In the genomic region with DNA sequence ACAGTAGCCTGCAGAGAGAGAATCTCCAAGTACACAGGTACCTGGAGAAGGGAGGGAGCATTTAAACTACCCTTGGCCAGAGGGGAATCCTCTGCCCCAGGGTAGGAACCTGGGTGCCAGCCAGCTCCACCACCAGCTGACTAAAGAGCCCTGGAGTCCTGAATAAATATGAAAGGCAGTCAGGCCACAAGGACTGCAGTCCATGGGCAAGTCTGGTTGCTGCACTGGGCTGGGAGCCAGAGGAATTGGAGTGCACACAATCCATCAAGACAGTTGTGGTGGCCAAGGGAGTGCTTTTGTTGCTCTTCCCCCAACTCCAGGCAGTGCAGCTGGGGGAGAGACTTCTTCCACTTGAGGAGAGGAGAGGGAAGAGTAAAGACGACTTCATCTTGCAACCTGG, we compare ENCODE assay signal across 9 cellular contexts.
A peak's percentile ranks its signal among the peaks of the same experiment; 100 is the strongest.
DNase-seq lines count a peak whose midpoint lies in the region; ATAC-seq and TF ChIP-seq lines count a peak whose summit lies in the region.
"Had no signal": no experiment of that assay in that cellular context is flagged by ENCODE, and none has a peak within 500 bp of the region (broad histone marks: within the 10 kb centered on the region; RNA-seq: fewer than 3 reads in every experiment).

No MANE protein-coding gene starts in this region.

- H3K27ac ChIP-seq in SK-N-MC (peak overlapping the region; percentile 84), lung (ENCODE audit: low read depth in 1 of 2, low read length in 1 of 2) (no peak overlapping the region), suprapubic skin (no peak overlapping the region), sigmoid colon (no peak overlapping the region)
- H3K27ac ChIP-seq: right lobe of liver had no signal

- no peak for TF ChIP-seq CTCF in lung (IDR thresholded peaks at IDR 0.05; ENCODE audit: control extremely low read depth, extremely low read depth)
- TF ChIP-seq CTCF in suprapubic skin (IDR thresholded peaks at IDR 0.05) = no peak
- no peak for TF ChIP-seq CTCF in sigmoid colon (IDR thresholded peaks at IDR 0.05)

- WGBS in lung, 2 donors = 59 to 82% methylated on average over 1 of the region's 1 CpG
- 60% methylated on average over 1 of the region's 1 CpG for WGBS in suprapubic skin
- 79 to 95% methylated on average over 1 of the region's 1 CpG for WGBS in sigmoid colon, 2 donors

- H3K4me1 ChIP-seq in lung (ENCODE audit: control insufficient read depth in 2 of 2, insufficient read depth in 2 of 2, low read length in 2 of 2) = peaks cover 0 to 3% of the 10 kb centered on the region in 2 donors
- no peaks in the 10 kb centered on the region for H3K4me1 ChIP-seq in suprapubic skin
- H3K4me1 ChIP-seq in sigmoid colon = no peaks in the 10 kb centered on the region
- H3K4me1 ChIP-seq: right lobe of liver had no signal

- H3K27me3 ChIP-seq in lung (ENCODE audit: control insufficient read depth, insufficient read depth) (no peaks in the 10 kb centered on the region), suprapubic skin (no peaks in the 10 kb centered on the region), sigmoid colon (no peaks in the 10 kb centered on the region)
- H3K27me3 ChIP-seq: right lobe of liver had no signal

- ATAC-seq in lung (ENCODE audit: insufficient read depth, low FRiP score) = peak; percentile 2
- no peak for ATAC-seq in GM19463 (IDR thresholded peaks at IDR 0.05; ENCODE audit: unreplicated experiment)

- intact Hi-C loops in sigmoid colon (cut with DNase I) = no loop called here

- no peak for TF ChIP-seq POLR2A in suprapubic skin (IDR thresholded peaks at IDR 0.05)
- no peak for TF ChIP-seq POLR2A in sigmoid colon (IDR thresholded peaks at IDR 0.05)

- H3K9me3 ChIP-seq in SK-N-MC (ENCODE audit: low read depth, low read length) (peaks cover 2% of the 10 kb centered on the region; the same call in 1 of the 2 replicates), lung (ENCODE audit: control insufficient read depth in 2 of 2, insufficient read depth in 1 of 2, low read length in 1 of 2) (no peaks in the 10 kb centered on the region), suprapubic skin (no peaks in the 10 kb centered on the region), sigmoid colon (peaks cover 0 to 1% (median 0%) of the 10 kb centered on the region in 4 donors)
- H3K9me3 ChIP-seq: right lobe of liver had no signal

- TF ChIP-seq EP300 in suprapubic skin (IDR thresholded peaks at IDR 0.05) = no peak
- TF ChIP-seq EP300 in sigmoid colon (IDR thresholded peaks at IDR 0.05) = no peak

- H3K4me3 ChIP-seq in SK-N-MC (no peak overlapping the region), lung (no peak overlapping the region), suprapubic skin (no peak overlapping the region), sigmoid colon (no peak overlapping the region)
- H3K4me3 ChIP-seq: right lobe of liver had no signal

- peaks cover 3% of the 10 kb centered on the region; the same call in 1 of the 2 replicates for H3K36me3 ChIP-seq in SK-N-MC (ENCODE audit: insufficient read depth, low read length)
- no peaks in the 10 kb centered on the region for H3K36me3 ChIP-seq in lung (ENCODE audit: control insufficient read depth in 2 of 2, insufficient read depth in 2 of 2, low read length in 2 of 2)
- no peaks in the 10 kb centered on the region for H3K36me3 ChIP-seq in suprapubic skin
- no peaks in the 10 kb centered on the region for H3K36me3 ChIP-seq in sigmoid colon
- H3K36me3 ChIP-seq: right lobe of liver had no signal

- peak overlapping the region; percentile 58 for H3K9ac ChIP-seq in SK-N-MC (ENCODE audit: insufficient read length)

- peak; percentile 43 for DNase-seq in DMS 273 (lab: John Stamatoyannopoulos, UW; ENCODE audit: unreplicated experiment)
- peak; percentile 40 for DNase-seq in NCI-H1105 (lab: John Stamatoyannopoulos, UW)
- no peak for DNase-seq in SK-N-MC (ENCODE audit: low read depth, low spot score)
- DNase-seq in lung (ENCODE audit: low spot score) = no peak
- DNase-seq in COLO829 (ENCODE audit: low spot score) = no peak
- DNase-seq in suprapubic skin (ENCODE audit: low spot score in 2 of 2) = no peak
- DNase-seq in sigmoid colon = no peak

Comparison
In these comparisons a context has a peak if more than half of its experiments do, and no peak if none do; other contexts are left out.
1. DNase-seq: peak in DMS 273 (single experiment) and NCI-H1105 (single experiment); none in SK-N-MC (single experiment), lung (single experiment), COLO829 (single experiment), suprapubic skin (0 of 2) and sigmoid colon (single experiment).